Comparison of ENCODE assay signal across 1 cellular context in genomic region chr5:94217216-94217615, GRCh38.
TF ChIP-seq lines count a peak whose summit lies in the region.

No MANE protein-coding gene starts in this region.

TF ChIP-seq in SK-N-SH treated with all-trans-retinoic acid at 6 μM for 48 hours, 23 proteins besides CTCF, POLR2A, EP300 and RAD21 (continued from another document):
- TF ChIP-seq CREB5 (CRISPR knock-in tag; IDR thresholded peaks at IDR 0.05; ENCODE audit: low read depth) (no peak), ZFP30 (CRISPR knock-in tag; IDR thresholded peaks at IDR 0.05) (no peak)
